ENCODE assay signal across 8 cellular contexts in the genomic region with DNA sequence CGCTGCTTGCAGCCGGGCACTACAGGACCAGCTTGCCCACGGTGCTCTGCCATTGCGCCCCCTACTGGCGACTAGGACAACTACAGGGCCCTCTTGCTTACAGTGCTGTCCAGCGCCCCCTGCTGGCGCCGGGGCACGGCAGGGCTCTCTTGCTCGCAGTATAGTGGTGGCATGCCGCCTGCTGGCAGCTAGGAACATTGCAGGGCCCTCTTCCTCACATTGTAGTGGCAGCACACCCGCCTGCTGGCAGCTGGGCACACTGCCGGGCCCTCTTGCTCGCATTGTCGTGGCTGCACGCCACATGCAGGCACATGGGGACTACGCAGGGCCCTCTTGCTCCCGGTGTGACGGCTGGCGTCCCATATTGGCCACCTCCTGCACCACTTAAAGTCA. TPM values are rescaled to one million over a fixed set of nuclear protein-coding genes. Genes with fewer than 3 reads are reported as not detected.
A peak's percentile ranks its signal among the peaks of the same experiment; 100 is the strongest.
DNase-seq lines count a peak whose midpoint lies in the region; TF ChIP-seq lines count a peak whose summit lies in the region.
"Not testable (repeated sequence)": the region's sequence is repeated elsewhere in the genome, so short reads cannot be mapped to it uniquely, and the experiment has no call there.

No MANE protein-coding gene starts in this region.

- not testable (repeated sequence) for H3K27me3 Mint-ChIP-seq in CD4-positive, alpha-beta memory T cell

- intact Hi-C loops in CD4-positive, alpha-beta memory T cell (cut with micrococcal nuclease) = loop anchor here (10.0 kb wide), 2 partner anchors 91 to 1549 kb away; a partner anchor contains a TSS
- intact Hi-C loops in posterior cingulate gyrus (cut with DNase I) = not testable (repeated sequence)

- H3K4me1 Mint-ChIP-seq in CD4-positive, alpha-beta memory T cell = peaks cover 4 to 14% (median 8%) of the 10 kb centered on the region in 4 donors

- H3K36me3 Mint-ChIP-seq in CD4-positive, alpha-beta memory T cell = not testable (repeated sequence)

- peak; percentile 94 to 96 (median 95) for DNase-seq in CD4-positive, alpha-beta memory T cell
- DNase-seq in HCEC 1CT (peak; percentile 83), Peyer's patch (peak; percentile 88 to 96 (median 93)), activated T-cell treated with anti-CD3 and anti-CD28 coated beads for 48 hours (ENCODE audit: low read depth) (peak; percentile 91), dermis microvascular lymphatic vessel endothelial cell (ENCODE audit: low read depth in 2 of 2) (peak; percentile 91 to 92), posterior cingulate gyrus (peak; percentile 86 to 99 (median 94))
- peak; percentile 81 to 88 for DNase-seq in stimulated activated CD8-positive, alpha-beta memory T cell treated with anti-CD3 and anti-CD28 coated beads, Interleukin-7, amount 100 ng/mL, for 48 hours (ENCODE audit: extremely low read depth in 1 of 2, low read depth in 1 of 2)

- POLR2A ChIA-PET in CD4-positive, alpha-beta memory T cell (lab: Charles Lee; ENCODE audit: partially characterized antibody) = interaction anchor here (0.6 to 1.3 kb wide), 5 partner anchors 20 to 103 kb away, joined by 3 to 5 read pairs (median 4); no protein-coding TSS in a partner anchor

- TF ChIP-seq POLR2A in Peyer's patch (IDR thresholded peaks at IDR 0.05) = peak in 1 of 2 donors; percentile 3

- peak; percentile 100 for TF ChIP-seq CTCF in Peyer's patch (IDR thresholded peaks at IDR 0.05)

- H3K4me1 ChIP-seq in CD4-positive, alpha-beta memory T cell (ENCODE audit: insufficient read depth, low read length); Peyer's patch; iPS-20b (ENCODE audit: insufficient read depth, low read length): not testable (repeated sequence)

- H3K9me3 Mint-ChIP-seq in CD4-positive, alpha-beta memory T cell = not testable (repeated sequence)

- not testable (repeated sequence) for H3K9me3 ChIP-seq in CD4-positive, alpha-beta memory T cell (ENCODE audit: control insufficient read depth in 1 of 2, low read length in 2 of 2); Peyer's patch; iPS-20b (ENCODE audit: insufficient read depth, low read depth, low read length)

- H3K36me3 ChIP-seq in CD4-positive, alpha-beta memory T cell (ENCODE audit: insufficient read depth, low read length); Peyer's patch; iPS-20b (ENCODE audit: insufficient read depth, low read depth, low read length): not testable (repeated sequence)

- peak overlapping the region; percentile 41 for H3K27ac ChIP-seq in CD4-positive, alpha-beta memory T cell (ENCODE audit: low read depth, low read length)
- H3K27ac ChIP-seq in Peyer's patch = peak overlapping the region; percentile 81 to 93 (median 90)
- not testable (repeated sequence) for H3K27ac ChIP-seq in iPS-20b (ENCODE audit: low read length)

- H3K9ac ChIP-seq in iPS-20b (ENCODE audit: low read depth, low read length) = not testable (repeated sequence)

- peak overlapping the region in 1 of 2 donors; percentile 52 for H3K4me3 ChIP-seq in CD4-positive, alpha-beta memory T cell (ENCODE audit: low read length in 2 of 2)
- peak overlapping the region; percentile 42 to 64 (median 59) for H3K4me3 ChIP-seq in Peyer's patch
- peak overlapping the region; percentile 57; the same call in 1 of the 2 replicates for H3K4me3 ChIP-seq in iPS-20b (ENCODE audit: low read length)

- H3K27me3 ChIP-seq in CD4-positive, alpha-beta memory T cell (ENCODE audit: insufficient read depth, low read length); Peyer's patch; iPS-20b (ENCODE audit: insufficient read depth, low read length): not testable (repeated sequence)

- CTCF ChIA-PET in CD4-positive, alpha-beta memory T cell (lab: Charles Lee; ENCODE audit: partially characterized antibody) = interaction anchor here (0.8 to 2.1 kb wide), 9 partner anchors 20 to 120 kb away, joined by 3 to 14 read pairs (median 4); no protein-coding TSS in a partner anchor

- H3K27ac Mint-ChIP-seq in CD4-positive, alpha-beta memory T cell = peak overlapping the region; percentile 90 to 99 (median 93)

- peak overlapping the region; percentile 81 to 99 (median 90) for H3K4me3 Mint-ChIP-seq in CD4-positive, alpha-beta memory T cell

RNA-seq across cellular contexts. Expression of a gene that starts 23.0 kb away (rescaled TPM):
- total RNA-seq in CD4-positive, alpha-beta memory T cell = 10 to 100 TPM; 46.5 to 47.3 TPM
- 10 to 100 TPM in 1 of 2 donors, 1 to 10 TPM in 1; 10.0 to 10.6 TPM for polyA plus RNA-seq in CD4-positive, alpha-beta memory T cell
- total RNA-seq in Peyer's patch (10 to 100 TPM in 3 of 4 donors, 1 to 10 TPM in 1; 6.7 to 26.5 (median 14.3) TPM), dermis microvascular lymphatic vessel endothelial cell (3.0 and 3.4 TPM in 2 replicates)
